ENCODE assay signal across 22 cellular contexts in the genomic region with DNA sequence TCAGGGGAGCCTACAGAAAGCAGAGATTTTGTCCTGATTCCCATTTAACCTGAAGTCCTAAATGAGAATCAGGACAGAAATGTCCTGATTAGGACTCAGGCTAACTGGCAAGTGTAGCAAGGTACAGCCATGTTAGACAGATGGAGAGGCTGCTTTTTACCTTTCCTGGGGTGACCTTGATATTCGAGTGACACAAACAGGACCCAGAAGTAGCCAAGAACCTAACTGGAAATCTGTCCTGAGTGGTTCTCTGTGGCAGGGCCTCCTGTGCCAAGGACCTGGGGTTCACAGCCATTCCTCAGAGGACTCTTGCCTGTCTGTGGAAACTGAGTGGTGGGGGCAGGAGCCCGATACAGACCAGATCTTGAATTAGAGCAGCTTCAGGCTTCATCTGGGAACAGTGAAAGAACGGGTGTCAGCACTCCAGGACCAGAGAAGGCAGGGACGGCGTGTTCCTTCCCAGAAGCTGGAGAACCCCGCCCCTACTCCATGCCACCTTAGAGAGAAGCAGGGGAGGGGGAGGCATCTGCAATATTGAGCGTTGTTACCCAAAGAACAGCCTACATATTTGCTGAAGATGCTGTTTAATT. TPM values are rescaled to one million over a fixed set of nuclear protein-coding genes. Genes with fewer than 3 reads are reported as not detected.
DNase-seq lines count a peak whose midpoint lies in the region; FAIRE-seq and TF ChIP-seq lines count a peak whose summit lies in the region.
"Had no signal": no experiment of that assay in that cellular context is flagged by ENCODE, and none has a peak within 500 bp of the region (broad histone marks: within the 10 kb centered on the region; RNA-seq: fewer than 3 reads in every experiment).

No MANE protein-coding gene starts in this region.

- peak overlapping the region; percentile 34 for H3K4me3 ChIP-seq in left ventricle myocardium inferior
- H3K4me3 ChIP-seq in stomach smooth muscle (ENCODE audit: low read length in 2 of 2): no peak overlapping the region
- no peak overlapping the region for H3K4me3 ChIP-seq in coronary artery
- H3K4me3 ChIP-seq: A549; BLaER1 treated with 17β-estradiol and CSF1 and Interleukin-3, amounts not matched to agents 10 nM and 100 nM; GM23338 had no signal

- DNase-seq in GM12891 (ENCODE audit: insufficient read length, low spot score) (no peak), cerebellar cortex (ENCODE audit: low spot score) (peak; percentile 53), left ventricle myocardium inferior (peak; percentile 15), coronary artery (ENCODE audit: low spot score) (no peak), 8988T (no peak)
- DNase-seq in stimulated activated CD4-positive, alpha-beta T cell treated with anti-CD3 and anti-CD28 coated beads, Interleukin-4, amount 100 ng/mL, for 4 hours: no peak
- DNase-seq: CD4-positive, alpha-beta T cell; HCEC 1CT; NCI-H1105; NCI-H1436 treated with DMSO at 0.1 percent for 48 hours; NCI-H1930; NCI-H2107; NCI-H82; SIG-M5; SK-N-SH had no signal

- TF ChIP-seq CTCF in left ventricle myocardium inferior (IDR thresholded peaks at IDR 0.05; ENCODE audit: borderline replicate concordance) (no peak), coronary artery (IDR thresholded peaks at IDR 0.05) (no peak)

- H3K9ac ChIP-seq in stomach smooth muscle (ENCODE audit: low read length in 2 of 2): no peak overlapping the region
- H3K9ac ChIP-seq: BLaER1 treated with 17β-estradiol and CSF1 and Interleukin-3, amounts not matched to agents 10 nM and 100 nM; SK-N-SH had no signal

- H3K27me3 ChIP-seq in left ventricle myocardium inferior (ENCODE audit: low read depth) (no peaks in the 10 kb centered on the region), stomach smooth muscle (ENCODE audit: control insufficient read depth in 1 of 2, insufficient read depth in 2 of 2, low read length in 2 of 2) (no peaks in the 10 kb centered on the region)

- H3K9me3 ChIP-seq in left ventricle myocardium inferior (replicated peaks) (no peaks in the 10 kb centered on the region), stomach smooth muscle (ENCODE audit: control insufficient read depth in 2 of 2, low read length in 2 of 2) (no peaks in the 10 kb centered on the region)
- H3K9me3 ChIP-seq: A549, SK-N-SH had no signal

- H3K27ac ChIP-seq in left ventricle myocardium inferior (replicated peaks): peak overlapping the region; percentile 89
- H3K27ac ChIP-seq in stomach smooth muscle (ENCODE audit: low read length): peak overlapping the region; percentile 49
- H3K27ac ChIP-seq in coronary artery: peak overlapping the region in 1 of 2 donors; percentile 73
- H3K27ac ChIP-seq: A549; BLaER1 treated with 17β-estradiol and CSF1 and Interleukin-3, amounts not matched to agents 10 nM and 100 nM; RWPE1 had no signal

- no peaks in the 10 kb centered on the region for H3K36me3 ChIP-seq in left ventricle myocardium inferior
- no peaks in the 10 kb centered on the region for H3K36me3 ChIP-seq in stomach smooth muscle (ENCODE audit: control insufficient read depth in 2 of 2, insufficient read depth in 2 of 2, low read length in 2 of 2)
- H3K36me3 ChIP-seq: BLaER1 treated with 17β-estradiol and CSF1 and Interleukin-3, amounts not matched to agents 10 nM and 100 nM had no signal

- TF ChIP-seq POLR2A in GM12891 (IDR thresholded peaks at IDR 0.05; ENCODE audit: low read depth, low read length): no peak

- peak; percentile 23 for FAIRE-seq in GM12891 (lab: Jason Lieb, UNC)
- FAIRE-seq: A549, D721Med, HTR-8/SVneo had no signal

- intact Hi-C loops in left ventricle myocardium inferior (cut with micrococcal nuclease): no loop called here

- peaks cover 53% of the 10 kb centered on the region for H3K4me1 ChIP-seq in left ventricle myocardium inferior
- H3K4me1 ChIP-seq in stomach smooth muscle (ENCODE audit: control insufficient read depth, insufficient read depth, low read length): peaks cover 19% of the 10 kb centered on the region

TF ChIP-seq in GM12891, 5 proteins besides CTCF, POLR2A, EP300 and RAD21:
- no peak for TF ChIP-seq POLR2AphosphoS5 (IDR thresholded peaks at IDR 0.05; ENCODE audit: low read depth, low read length)

RNA-seq across cellular contexts. Expression of a gene that starts 4.3 kb away (rescaled TPM):
- 20.6 TPM for polyA plus RNA-seq in GM12891 (2012; ENCODE audit: low read depth, missing spikeins)
- 44.5 TPM for total RNA-seq in left ventricle myocardium inferior

Comparison
In these comparisons a context has a peak if more than half of its experiments do, and no peak if none do; other contexts are left out.
1. DNase-seq: peak in cerebellar cortex (single experiment) and left ventricle myocardium inferior (single experiment); none in GM12891 (single experiment), coronary artery (single experiment), 8988T (single experiment) and stimulated activated CD4-positive, alpha-beta T cell treated with anti-CD3 and anti-CD28 coated beads, Interleukin-4, amount 100 ng/mL, for 4 hours (0 of 2).